Comparison of ENCODE assay signal across 8 cellular contexts in the genomic region with DNA sequence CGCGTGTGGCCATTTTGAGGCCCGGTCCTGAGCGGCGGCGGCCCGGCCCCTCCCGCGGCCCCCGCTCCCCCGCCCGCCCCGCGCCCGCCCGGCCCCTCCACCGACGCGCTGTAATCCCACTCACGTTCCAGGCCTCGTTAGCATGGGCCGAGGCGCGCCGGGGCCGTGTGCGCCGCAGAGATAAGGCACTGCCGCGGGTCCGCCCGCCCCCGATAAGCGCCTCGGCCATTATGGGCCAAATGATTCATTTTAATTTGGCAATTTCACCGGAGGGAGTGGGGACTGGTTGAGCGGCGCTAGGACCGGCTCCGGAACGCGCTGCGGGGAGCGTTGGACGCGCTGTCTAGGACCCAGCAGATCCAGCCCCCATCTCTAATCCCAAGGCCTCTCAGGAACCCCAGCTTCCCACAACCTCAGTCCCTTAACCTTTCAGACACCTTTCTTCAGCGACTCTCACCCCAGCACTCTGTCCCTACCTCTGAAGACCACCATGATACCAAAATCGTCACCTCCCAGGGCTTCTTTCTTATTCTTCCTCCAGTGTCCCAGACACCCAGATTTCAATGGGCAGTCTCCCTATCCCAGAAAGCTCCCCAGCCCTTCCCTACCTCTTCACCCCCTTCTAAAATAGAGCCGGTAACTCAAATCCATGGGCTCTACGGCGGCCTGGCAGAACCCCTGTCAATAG. TPM values are rescaled to one million over a fixed set of nuclear protein-coding genes. Genes with fewer than 3 reads are reported as not detected.
DNase-seq lines count a peak whose midpoint lies in the region; ATAC-seq, FAIRE-seq and TF ChIP-seq lines count a peak whose summit lies in the region.

TSS of gene TAL1 (minus strand) at position 39 of the 688 bp plus-strand sequence. CDS start 6,337 bp downstream, outside the sequence.

- H3K4me1 ChIP-seq in kidney (ENCODE audit: control insufficient read depth in 1 of 2, insufficient read depth in 1 of 2, low read depth in 1 of 2, low read length in 2 of 2) (peaks cover 0 to 7% of the 10 kb centered on the region in 2 donors), spleen (peaks cover 0 to 67% (median 52%) of the 10 kb centered on the region in 6 donors)

- no peak for DNase-seq in astrocyte of the cerebellum (ENCODE audit: low read depth)
- DNase-seq in kidney: no peak
- no peak for DNase-seq in spleen
- DNase-seq in NCI-H1930 (lab: John Stamatoyannopoulos, UW): no peak
- no peak for DNase-seq in kidney glomerular epithelial cell (lab: John Stamatoyannopoulos, UW)
- DNase-seq in NCI-H1092 treated with DMSO at 0.1 percent for 48 hours (lab: John Stamatoyannopoulos, UW): no peak

- H3K9me3 ChIP-seq in KOPT-K1 (ENCODE audit: insufficient read depth, low read length, poor library complexity, severe bottlenecking): peaks cover 5% of the 10 kb centered on the region
- H3K9me3 ChIP-seq in kidney (ENCODE audit: control insufficient read depth in 1 of 2, low read length in 2 of 2): peaks cover 0 to 4% of the 10 kb centered on the region in 2 donors
- no peaks in the 10 kb centered on the region for H3K9me3 ChIP-seq in spleen

- intact Hi-C loops in kidney (cut with DNase I) (no loop called here), spleen (cut with DNase I; ENCODE audit: low total_unique reads) (no loop called here)

- H3K4me3 ChIP-seq in astrocyte of the cerebellum (ENCODE audit: low read depth, low read length) (peak within 1 kb of the TSS; percentile 21), kidney (ENCODE audit: low read length in 2 of 2) (peak within 1 kb of the TSS; percentile 55 to 68), spleen (peak within 1 kb of the TSS; percentile 23 to 69 (median 34))

- no peak for FAIRE-seq in kidney (lab: Jason Lieb, UNC)

- H3K36me3 ChIP-seq in KOPT-K1 (ENCODE audit: insufficient read depth, low read length): no peaks in the 10 kb centered on the region
- H3K36me3 ChIP-seq in kidney (ENCODE audit: control insufficient read depth in 1 of 2, insufficient read depth in 2 of 2, low read length in 2 of 2): no peaks in the 10 kb centered on the region
- no peaks in the 10 kb centered on the region for H3K36me3 ChIP-seq in spleen

- WGBS in spleen, 5 donors: 6 to 12% (median 8%) methylated on average over 24 to 51 of the region's 51 CpGs

- no peak for ATAC-seq in GM18517 (IDR thresholded peaks at IDR 0.05; ENCODE audit: unreplicated experiment)

- H3K9ac ChIP-seq in kidney (ENCODE audit: low read length in 2 of 2): peak within 1 kb of the TSS; percentile 2 to 81

- peaks cover 6 to 87% (median 68%) of the 10 kb centered on the region in 7 donors for H3K27me3 ChIP-seq in spleen (replicated peaks in 1 of 7)

- TF ChIP-seq CTCF in astrocyte of the cerebellum (IDR thresholded peaks at IDR 0.05; ENCODE audit: low read depth, low read length, missing control alignments) (no peak), kidney (IDR thresholded peaks at IDR 0.05; ENCODE audit: borderline replicate concordance, extremely low read depth, insufficient read depth) (no peak), spleen (IDR thresholded peaks at IDR 0.05 in 8 of 11, conservative IDR thresholded peaks at IDR 0.05 in 3 of 11) (no peak)

- H3K27ac ChIP-seq in KOPT-K1 (ENCODE audit: low read depth, low read length, poor library complexity, severe bottlenecking) (peak within 1 kb of the TSS; percentile 72), kidney (ENCODE audit: low read depth in 2 of 2, low read length in 2 of 2) (peak within 1 kb of the TSS; percentile 82 to 89), spleen (peak within 1 kb of the TSS; percentile 59 to 92 (median 80))

- in situ Hi-C loops in astrocyte of the cerebellum (cut with HindIII; ENCODE audit: low sequenced_read_pairs): no loop called here

- no peak for TF ChIP-seq POLR2A in spleen (IDR thresholded peaks at IDR 0.05)

RNA-seq across cellular contexts. Expression of gene TAL1, which starts in this region (rescaled TPM):
- total RNA-seq in kidney: 6.5 TPM
- polyA plus RNA-seq in kidney (ENCODE audit: insufficient read depth, low read depth, low replicate concordance): 3.1 TPM
- 10 to 100 TPM; 12.9 to 24.5 (median 16.0) TPM for total RNA-seq in spleen
- polyA plus RNA-seq in spleen: 10 to 100 TPM in 1 of 3 donors, 1 to 10 TPM in 2; 2.9 to 12.1 (median 4.4) TPM
